8 cellular contexts compared by ENCODE assay signal in genomic region chr13:75635621-75636338, GRCh38. TPM values are rescaled to one million over a fixed set of nuclear protein-coding genes. Genes with fewer than 3 reads are reported as not detected.
DNase-seq lines count a peak whose midpoint lies in the region; ATAC-seq, FAIRE-seq and TF ChIP-seq lines count a peak whose summit lies in the region.

TSS of gene LMO7 (plus strand) at chr13:75636330. CDS start at chr13:75636658, 328 bp downstream.

- H3K27me3 ChIP-seq in CD4-positive, CD25-positive, alpha-beta regulatory T cell (ENCODE audit: control insufficient read depth, insufficient read depth, low read length) = peaks cover 9% of the 10 kb centered on the region
- H3K27me3 ChIP-seq in astrocyte (ENCODE audit: insufficient read depth, low read length) (no peaks in the 10 kb centered on the region), iPS DF 6.9 (ENCODE audit: control insufficient read depth, insufficient read depth, low read length) (peaks cover 2% of the 10 kb centered on the region; the same call in 1 of the 2 replicates), sigmoid colon (peaks cover 5 to 19% (median 9%) of the 10 kb centered on the region in 3 donors)

- no peaks in the 10 kb centered on the region for H3K9me3 ChIP-seq in CD4-positive, CD25-positive, alpha-beta regulatory T cell (ENCODE audit: control insufficient read depth in 2 of 2, low read length in 2 of 2)
- H3K9me3 ChIP-seq in astrocyte (ENCODE audit: insufficient read depth, low read depth, low read length) = no peaks in the 10 kb centered on the region
- no peaks in the 10 kb centered on the region for H3K9me3 ChIP-seq in iPS DF 6.9 (ENCODE audit: control insufficient read depth, insufficient read depth, low read length)
- H3K9me3 ChIP-seq in sigmoid colon = no peaks in the 10 kb centered on the region

- H3K36me3 Mint-ChIP-seq in CD4-positive, CD25-positive, alpha-beta regulatory T cell = no peaks in the 10 kb centered on the region
- peaks cover 3% of the 10 kb centered on the region for H3K36me3 Mint-ChIP-seq in astrocyte (ENCODE audit: low read depth, unreplicated experiment)

- H3K4me3 ChIP-seq in CD4-positive, CD25-positive, alpha-beta regulatory T cell (ENCODE audit: low read depth, low read length) = peak within 1 kb of the TSS; percentile 77
- H3K4me3 ChIP-seq in astrocyte (ENCODE audit: insufficient read depth, low read depth, low read length) (peak within 1 kb of the TSS; percentile 95), iPS DF 6.9 (ENCODE audit: low read length) (peak within 1 kb of the TSS; percentile 71), sigmoid colon (peak within 1 kb of the TSS; percentile 42 to 69 (median 62))

- H3K9me3 Mint-ChIP-seq in CD4-positive, CD25-positive, alpha-beta regulatory T cell = peaks cover 0 to 1% (median 0%) of the 10 kb centered on the region in 7 donors
- no peaks in the 10 kb centered on the region for H3K9me3 Mint-ChIP-seq in astrocyte (ENCODE audit: unreplicated experiment)

- peaks cover 46% of the 10 kb centered on the region for H3K79me2 ChIP-seq in astrocyte (ENCODE audit: insufficient read depth, low read length)

- H3K4me3 Mint-ChIP-seq in CD4-positive, CD25-positive, alpha-beta regulatory T cell = peak within 1 kb of the TSS; percentile 83 to 88 (median 85)
- peak within 1 kb of the TSS; percentile 89 for H3K4me3 Mint-ChIP-seq in astrocyte (ENCODE audit: unreplicated experiment)

- peak in 2 of 3 donors; percentile 46 to 50 for DNase-seq in CD4-positive, CD25-positive, alpha-beta regulatory T cell
- DNase-seq in SW480 (ENCODE audit: low spot score) (peak; percentile 72), astrocyte (ENCODE audit: low read depth) (peak; percentile 49), iPS DF 6.9 (ENCODE audit: low read depth, low spot score) (no peak), sigmoid colon (peak; percentile 70), cortex of kidney (lab: John Stamatoyannopoulos, UW) (no peak)

- no peak for FAIRE-seq in astrocyte (lab: Jason Lieb, UNC)

- peak within 1 kb of the TSS; percentile 93 for H3K9ac ChIP-seq in astrocyte (ENCODE audit: low read length)

- no peak for TF ChIP-seq EP300 in sigmoid colon (IDR thresholded peaks at IDR 0.05)

- H4K20me1 ChIP-seq in astrocyte (ENCODE audit: insufficient read depth, low read length) = peaks cover 31% of the 10 kb centered on the region

- H3K4me2 ChIP-seq in astrocyte (ENCODE audit: low read length) = peak within 1 kb of the TSS; percentile 87

- peak within 1 kb of the TSS; percentile 18 to 78 (median 64) for H3K27ac Mint-ChIP-seq in CD4-positive, CD25-positive, alpha-beta regulatory T cell
- peak within 1 kb of the TSS; percentile 69 for H3K27ac Mint-ChIP-seq in astrocyte (ENCODE audit: unreplicated experiment)

- no CpG with 5 or more reads among the region's 86 CpGs for WGBS in iPS DF 6.9 (ENCODE audit: insufficient coverage, insufficient read length)
- 2% methylated on average over 86 of the region's 86 CpGs for WGBS in sigmoid colon, 2 donors

- H3K4me1 Mint-ChIP-seq in CD4-positive, CD25-positive, alpha-beta regulatory T cell = peaks cover 9 to 20% (median 17%) of the 10 kb centered on the region in 4 donors
- H3K4me1 Mint-ChIP-seq in astrocyte (ENCODE audit: low read depth, unreplicated experiment) = peaks cover 17% of the 10 kb centered on the region

- intact Hi-C loops in sigmoid colon (cut with DNase I) = no loop called here

- H3K36me3 ChIP-seq in CD4-positive, CD25-positive, alpha-beta regulatory T cell (ENCODE audit: control insufficient read depth, insufficient read depth, low read length) = no peaks in the 10 kb centered on the region
- H3K36me3 ChIP-seq in astrocyte (ENCODE audit: insufficient read depth, low read length) (peaks cover 1% of the 10 kb centered on the region), iPS DF 6.9 (ENCODE audit: control insufficient read depth, insufficient read depth, low read length) (no peaks in the 10 kb centered on the region), sigmoid colon (no peaks in the 10 kb centered on the region)

- peak; percentile 43 to 59 for ATAC-seq in CD4-positive, CD25-positive, alpha-beta regulatory T cell (ENCODE audit: low read depth in 2 of 2)
- ATAC-seq in GM19395 (IDR thresholded peaks at IDR 0.05; ENCODE audit: unreplicated experiment) (peak; percentile 69), HG03378 (IDR thresholded peaks at IDR 0.05; ENCODE audit: unreplicated experiment) (peak; percentile 49)

- peak within 1 kb of the TSS; percentile 84 for H2AFZ ChIP-seq in astrocyte (ENCODE audit: low read depth, low read length)

- TF ChIP-seq CTCF in astrocyte (IDR thresholded peaks at IDR 0.05; ENCODE audit: insufficient read depth, low read depth, low read length) (no peak), sigmoid colon (IDR thresholded peaks at IDR 0.05) (no peak)

- no peak for TF ChIP-seq POLR2A in sigmoid colon (IDR thresholded peaks at IDR 0.05)

- no peak within 1 kb of the TSS for H3K27ac ChIP-seq in CD4-positive, CD25-positive, alpha-beta regulatory T cell (ENCODE audit: insufficient read depth, low read length, poor library complexity, severe bottlenecking)
- H3K27ac ChIP-seq in astrocyte (ENCODE audit: low read depth, low read length) (peak within 1 kb of the TSS; percentile 74), iPS DF 6.9 (ENCODE audit: low read length) (no peak within 1 kb of the TSS), sigmoid colon (peak within 1 kb of the TSS; percentile 32 to 67 (median 55))

- peaks cover 17% of the 10 kb centered on the region for H3K4me1 ChIP-seq in CD4-positive, CD25-positive, alpha-beta regulatory T cell (ENCODE audit: control insufficient read depth, insufficient read depth, low read length, poor library complexity, severe bottlenecking)
- H3K4me1 ChIP-seq in astrocyte (ENCODE audit: insufficient read depth, low read length) = peaks cover 34% of the 10 kb centered on the region
- H3K4me1 ChIP-seq in iPS DF 6.9 (ENCODE audit: control insufficient read depth, insufficient read depth, low read length) = peaks cover 2% of the 10 kb centered on the region; the same call in 1 of the 2 replicates
- peaks cover 0 to 22% (median 20%) of the 10 kb centered on the region in 4 donors for H3K4me1 ChIP-seq in sigmoid colon

- peaks cover 6% of the 10 kb centered on the region for H3K27me3 Mint-ChIP-seq in CD4-positive, CD25-positive, alpha-beta regulatory T cell
- no peaks in the 10 kb centered on the region for H3K27me3 Mint-ChIP-seq in astrocyte (ENCODE audit: low read depth, unreplicated experiment)

RNA-seq across cellular contexts. Expression of gene LMO7, which starts in this region (rescaled TPM):
- total RNA-seq in CD4-positive, CD25-positive, alpha-beta regulatory T cell = 22.5 TPM
- polyA plus RNA-seq in CD4-positive, CD25-positive, alpha-beta regulatory T cell = 10 to 100 TPM in 2 of 4 donors, 1 to 10 TPM in 2; 4.2 to 13.5 (median 8.0) TPM
- 52.2 and 64.2 TPM in 2 replicates for total RNA-seq in astrocyte
- total RNA-seq in sigmoid colon = 10 to 100 TPM in 2 of 4 donors, 1 to 10 TPM in 2; 5.0 to 19.4 (median 10.2) TPM
- polyA plus RNA-seq in sigmoid colon = 10 to 100 TPM; 39.0 to 66.4 (median 56.6) TPM

Comparison
In these comparisons a context has a peak if more than half of its experiments do, and no peak if none do; other contexts are left out.
1. DNase-seq: peak in CD4-positive, CD25-positive, alpha-beta regulatory T cell (2 of 3), SW480 (single experiment), astrocyte (single experiment) and sigmoid colon (single experiment); none in iPS DF 6.9 (single experiment) and cortex of kidney (single experiment).
2. H3K27ac ChIP-seq: peak in astrocyte (single experiment) and sigmoid colon (4 of 4); none in CD4-positive, CD25-positive, alpha-beta regulatory T cell (single experiment) and iPS DF 6.9 (single experiment).
3. Peak in every context shown above with its lines, with median percentiles within 50 percentile points of each other: ATAC-seq and H3K4me3 ChIP-seq.